In genomic region chr3:46495901-46496456, GRCh38 we compare ENCODE assay signal across 1 cellular context.
A peak's percentile ranks its signal among the peaks of the same experiment; 100 is the strongest.
TF ChIP-seq lines count a peak whose summit lies in the region.

No MANE protein-coding gene starts in this region.

TF ChIP-seq in K562, 482 proteins besides CTCF, POLR2A, EP300 and RAD21:
- TF ChIP-seq NFYB (IDR thresholded peaks at IDR 0.05; ENCODE audit: extremely low read depth, insufficient read length) (no peak), POLR3A (IDR thresholded peaks at IDR 0.05; ENCODE audit: borderline replicate concordance, extremely low read depth, insufficient read depth, insufficient read length) (no peak), ZNF766 (CRISPR knock-in tag; conservative IDR thresholded peaks at IDR 0.05) (0 out of 2 replicates have a peak, but pooled peaks have one; percentile 16), ZNF507 (tag; conservative IDR thresholded peaks at IDR 0.05) (no peak), ZNF609 (CRISPR knock-in tag; IDR thresholded peaks at IDR 0.05; ENCODE audit: borderline replicate concordance) (no peak), TCF15 (CRISPR knock-in tag; IDR thresholded peaks at IDR 0.05) (0 out of 2 replicates have a peak, but pooled peaks have one; percentile 55), ZNF347 (CRISPR knock-in tag; IDR thresholded peaks at IDR 0.05; ENCODE audit: low read depth) (no peak), ARID3B (CRISPR knock-in tag; IDR thresholded peaks at IDR 0.05; ENCODE audit: borderline replicate concordance) (no peak), FOXA1 (IDR thresholded peaks at IDR 0.05; ENCODE audit: borderline replicate concordance) (no peak), ZNF764 (CRISPR knock-in tag; IDR thresholded peaks at IDR 0.05; ENCODE audit: low read depth) (no peak), CHCHD3 (CRISPR knock-in tag; IDR thresholded peaks at IDR 0.05) (no peak), CBFA2T3 (IDR thresholded peaks at IDR 0.05) (no peak), ZC3H8 (IDR thresholded peaks at IDR 0.05) (no peak), BRD9 (IDR thresholded peaks at IDR 0.05; ENCODE audit: low read depth, partially characterized antibody) (no peak), ZKSCAN3 (CRISPR knock-in tag; IDR thresholded peaks at IDR 0.05) (no peak), ESRRA (IDR thresholded peaks at IDR 0.05; ENCODE audit: borderline replicate concordance, low read depth) (no peak), NFIC (IDR thresholded peaks at IDR 0.05) (no peak), ZNF274 (IDR thresholded peaks at IDR 0.05; ENCODE audit: borderline replicate concordance, low read depth, low read length) (no peak), CTBP1 (IDR thresholded peaks at IDR 0.05; ENCODE audit: borderline replicate concordance) (no peak), SRF (CRISPR knock-in tag; IDR thresholded peaks at IDR 0.05) (no peak), CXXC5 (CRISPR knock-in tag; IDR thresholded peaks at IDR 0.05) (no peak), ELF2 (CRISPR knock-in tag; IDR thresholded peaks at IDR 0.05) (no peak), RREB1 (CRISPR knock-in tag; IDR thresholded peaks at IDR 0.05) (0 out of 2 replicates have a peak, but pooled peaks have one; percentile 41)
TF ChIP-seq in K562: peak in this region for 3.
